2 cellular contexts compared by ENCODE assay signal in genomic region chr10:61701055-61701705, GRCh38.
TF ChIP-seq lines count a peak whose summit lies in the region.

No MANE protein-coding gene starts in this region.

TF ChIP-seq in HCT116, 20 proteins besides CTCF, POLR2A, EP300 and RAD21:
- TF ChIP-seq ZBTB33 (IDR thresholded peaks at IDR 0.05; ENCODE audit: extremely low read depth, insufficient replicate concordance, low read length): no peak
- TF ChIP-seq EGR1 (IDR thresholded peaks at IDR 0.05; ENCODE audit: low read depth): no peak
- TF ChIP-seq ELF1 (IDR thresholded peaks at IDR 0.05; ENCODE audit: borderline replicate concordance, low read depth): no peak
- TF ChIP-seq JUND (IDR thresholded peaks at IDR 0.05): no peak
- TF ChIP-seq ZNF274 (IDR thresholded peaks at IDR 0.05; ENCODE audit: low read depth, low read length): no peak
- no peak for TF ChIP-seq CBX3 (IDR thresholded peaks at IDR 0.05; ENCODE audit: low read depth)
- no peak for TF ChIP-seq CEBPB (IDR thresholded peaks at IDR 0.05; ENCODE audit: low read depth)
- TF ChIP-seq ZFX (IDR thresholded peaks at IDR 0.05): no peak
- TF ChIP-seq ATF3 (IDR thresholded peaks at IDR 0.05): no peak
- no peak for TF ChIP-seq REST (IDR thresholded peaks at IDR 0.05; ENCODE audit: low read depth)
- no peak for TF ChIP-seq SRF (IDR thresholded peaks at IDR 0.05; ENCODE audit: low read depth)
- no peak for TF ChIP-seq MAX (IDR thresholded peaks at IDR 0.05)
- TF ChIP-seq EZH2phosphoT487 (IDR thresholded peaks at IDR 0.05; ENCODE audit: borderline replicate concordance): no peak
- TF ChIP-seq POLR2AphosphoS5 (IDR thresholded peaks at IDR 0.05; ENCODE audit: low read depth, low read length): no peak
- no peak for TF ChIP-seq YY1 (IDR thresholded peaks at IDR 0.05; ENCODE audit: extremely low read depth, insufficient replicate concordance, low read depth, low read length)
- TF ChIP-seq SIN3A (IDR thresholded peaks at IDR 0.05; ENCODE audit: low read depth): no peak
- no peak for TF ChIP-seq TCF7L2 (IDR thresholded peaks at IDR 0.05; ENCODE audit: borderline replicate concordance, extremely low read depth, insufficient read depth, insufficient read length)
- TF ChIP-seq FOSL1 (IDR thresholded peaks at IDR 0.05; ENCODE audit: low read depth): no peak

TF ChIP-seq in K562, 482 proteins besides CTCF, POLR2A, EP300 and RAD21:
- TF ChIP-seq ZNF316 (IDR thresholded peaks at IDR 0.05) (peak; percentile 98), MAFK (IDR thresholded peaks at IDR 0.05; ENCODE audit: low read length) (peak; percentile 95), MAFF (IDR thresholded peaks at IDR 0.05; ENCODE audit: low read length) (peak; percentile 94), RB1 (IDR thresholded peaks at IDR 0.05; ENCODE audit: low read depth) (no peak), MAFG (tag; conservative IDR thresholded peaks at IDR 0.05) (peak; percentile 92), POLR2B (IDR thresholded peaks at IDR 0.05; ENCODE audit: low read depth, partially characterized antibody) (no peak), SNAPC5 (CRISPR knock-in tag; IDR thresholded peaks at IDR 0.05) (0 out of 2 replicates have a peak, but pooled peaks have one; percentile 2), C11orf30 (IDR thresholded peaks at IDR 0.05; ENCODE audit: low read depth) (peak; percentile 95)
TF ChIP-seq in K562: peak in this region for 6.
